ENCODE assay signal across 9 cellular contexts in the genomic region with DNA sequence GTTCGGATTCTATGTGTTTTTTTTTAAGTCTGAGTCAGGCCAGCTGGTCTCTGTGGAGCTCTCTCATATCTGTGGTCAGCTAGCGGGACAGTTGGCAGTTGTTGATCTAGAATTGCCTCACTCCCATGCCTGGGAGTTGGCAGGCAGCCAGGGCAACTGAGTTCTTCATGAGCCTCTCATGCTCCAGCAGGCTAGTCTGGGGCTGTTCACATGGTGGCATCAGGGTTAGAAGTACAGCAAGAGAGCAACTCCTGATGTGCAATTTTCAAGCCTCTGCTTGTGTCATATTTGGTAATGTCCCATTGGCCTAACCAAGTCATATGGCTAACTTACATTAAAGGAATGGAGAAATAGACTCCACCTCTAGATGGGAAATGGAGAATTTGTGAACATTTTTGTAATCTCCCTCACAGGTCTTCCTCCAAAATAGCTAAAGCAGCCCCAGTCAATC. TPM values are rescaled to one million over a fixed set of nuclear protein-coding genes. Genes with fewer than 3 reads are reported as not detected.
DNase-seq lines count a peak whose midpoint lies in the region; ATAC-seq and TF ChIP-seq lines count a peak whose summit lies in the region.
"Had no signal": no experiment of that assay in that cellular context is flagged by ENCODE, and none has a peak within 500 bp of the region (broad histone marks: within the 10 kb centered on the region; RNA-seq: fewer than 3 reads in every experiment).

No MANE protein-coding gene starts in this region.

- H3K27me3 Mint-ChIP-seq in CD4-positive, alpha-beta T cell, result peaks cover 9% of the 10 kb centered on the region

- DNase-seq in GM04503 (ENCODE audit: low read depth) (peak; percentile 92), Peyer's patch (peak in 2 of 3 donors; percentile 18 to 54), fibroblast of mammary gland (ENCODE audit: low read depth) (peak; percentile 99), posterior vena cava (ENCODE audit: low spot score) (peak; percentile 92), NCI-H526 (lab: John Stamatoyannopoulos, UW) (no peak), COLO829 (ENCODE audit: low spot score) (no peak)
- no peak for DNase-seq in CD4-positive, alpha-beta T cell
- DNase-seq: activated gamma-delta T cell had no signal

- TF ChIP-seq POLR2A in Peyer's patch (IDR thresholded peaks at IDR 0.05), result no peak

- no peaks in the 10 kb centered on the region for H3K4me1 ChIP-seq in Peyer's patch

- intact Hi-C loops in posterior vena cava (cut with DNase I), result no loop called here
- intact Hi-C loops in CD4-positive, alpha-beta T cell (cut with DNase I, micrococcal nuclease), result no loop called here

- H3K4me3 ChIP-seq in Peyer's patch (no peak overlapping the region), fibroblast of mammary gland (ENCODE audit: control insufficient read depth, low read depth, low read length) (no peak overlapping the region)

- H3K9me3 Mint-ChIP-seq in CD4-positive, alpha-beta T cell, result no peaks in the 10 kb centered on the region

- H3K4me3 Mint-ChIP-seq in CD4-positive, alpha-beta T cell, result no peak overlapping the region

- no peak overlapping the region for H3K27ac Mint-ChIP-seq in CD4-positive, alpha-beta T cell

- no peaks in the 10 kb centered on the region for H3K9me3 ChIP-seq in Peyer's patch
- no peaks in the 10 kb centered on the region for H3K9me3 ChIP-seq in CD4-positive, alpha-beta T cell (ENCODE audit: control insufficient read depth, low read length)

- H3K4me1 Mint-ChIP-seq in CD4-positive, alpha-beta T cell (ENCODE audit: low read depth), result no peaks in the 10 kb centered on the region

- POLR2A ChIA-PET in CD4-positive, alpha-beta T cell (lab: Charles Lee), result no interaction called here

- no peaks in the 10 kb centered on the region for H3K36me3 Mint-ChIP-seq in CD4-positive, alpha-beta T cell (ENCODE audit: low read depth)

- H3K27ac ChIP-seq in Peyer's patch, result no peak overlapping the region
- H3K27ac ChIP-seq in CD4-positive, alpha-beta T cell (ENCODE audit: low read depth, low read length), result no peak overlapping the region

- CTCF ChIA-PET in CD4-positive, alpha-beta T cell (lab: Charles Lee), result interaction anchor here (1.4 to 1.6 kb wide), 2 partner anchors 11 to 69 kb away, joined by 3 read pairs; no protein-coding TSS in a partner anchor

- ATAC-seq in CD4-positive, alpha-beta T cell (ENCODE audit: poor library complexity), result no peak
- no peak for ATAC-seq in HG03378 (IDR thresholded peaks at IDR 0.05; ENCODE audit: unreplicated experiment)

- no peak for TF ChIP-seq CTCF in Peyer's patch (IDR thresholded peaks at IDR 0.05)
- TF ChIP-seq CTCF in fibroblast of mammary gland (conservative IDR thresholded peaks at IDR 0.05; ENCODE audit: control insufficient read depth, insufficient read depth, low read depth, low read length), result no peak
- no peak for TF ChIP-seq CTCF in CD4-positive, alpha-beta T cell (IDR thresholded peaks at IDR 0.05)

- peaks cover 0 to 27% (median 0%) of the 10 kb centered on the region in 3 donors for H3K36me3 ChIP-seq in Peyer's patch

- no peaks in the 10 kb centered on the region for H3K27me3 ChIP-seq in Peyer's patch
- no peaks in the 10 kb centered on the region for H3K27me3 ChIP-seq in CD4-positive, alpha-beta T cell (ENCODE audit: control insufficient read depth, insufficient read depth, low read length)

RNA-seq across cellular contexts. Expression of a gene that starts 6.7 kb away (rescaled TPM):
- 10 to 100 TPM; 15.7 to 30.8 (median 17.0) TPM for total RNA-seq in Peyer's patch
- total RNA-seq in posterior vena cava, result 10 to 100 TPM; 26.7 to 30.1 TPM
- total RNA-seq in CD4-positive, alpha-beta T cell, result 10 to 100 TPM; 13.7 to 15.5 TPM

RNA-seq across cellular contexts. Expression of a gene that starts 25.2 kb away (rescaled TPM):
- total RNA-seq in Peyer's patch, result 100 to 1,000 TPM in 2 of 4 donors, 10 to 100 TPM in 2; 64.4 to 160 (median 115) TPM
- total RNA-seq in posterior vena cava, result 1 to 10 TPM in 1 of 2 donors, under 1 TPM in 1; 0.76 to 1.3 TPM
- total RNA-seq in CD4-positive, alpha-beta T cell, result under 1 TPM; 0.38 to 0.64 TPM

Comparison
In these comparisons a context has a peak if more than half of its experiments do, and no peak if none do; other contexts are left out.
1. DNase-seq: peak in GM04503 (single experiment), Peyer's patch (2 of 3), fibroblast of mammary gland (single experiment) and posterior vena cava (single experiment); none in CD4-positive, alpha-beta T cell (0 of 10), NCI-H526 (0 of 2) and COLO829 (single experiment).
2. RNA of a gene that starts 25.2 kb away (total RNA-seq): 64.4 to 160 TPM in Peyer's patch; 0.76 to 1.3 TPM in posterior vena cava and 0.38 to 0.64 TPM in CD4-positive, alpha-beta T cell; every median in the first group is over 10 times any median in the second.